17 cellular contexts compared by ENCODE assay signal in the genomic region with DNA sequence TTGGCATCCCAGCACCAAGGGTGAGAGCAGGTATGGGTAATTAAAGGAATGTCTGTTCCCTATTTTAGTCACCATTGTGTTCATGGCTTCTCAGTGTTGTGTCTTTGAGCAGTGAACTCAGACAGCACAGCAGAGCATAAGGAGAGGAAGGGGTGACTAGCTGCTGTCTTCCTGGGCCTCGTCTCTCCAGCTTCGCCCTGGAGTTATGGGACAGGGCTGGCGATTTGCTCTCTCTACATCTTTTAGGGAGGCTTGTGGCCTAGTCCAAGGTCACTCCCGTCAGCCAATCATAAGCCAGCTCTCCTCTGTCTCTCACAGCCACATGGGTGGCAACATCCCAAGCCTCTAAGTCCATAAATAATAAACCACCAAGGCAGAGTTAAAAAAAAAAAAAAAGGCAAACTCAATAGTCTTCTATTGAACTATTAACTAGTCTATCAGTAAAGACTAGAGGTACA. TPM values are rescaled to one million over a fixed set of nuclear protein-coding genes. Genes with fewer than 3 reads are reported as not detected.
A peak's percentile ranks its signal among the peaks of the same experiment; 100 is the strongest.
DNase-seq lines count a peak whose midpoint lies in the region; ATAC-seq and TF ChIP-seq lines count a peak whose summit lies in the region.
"Had no signal": no experiment of that assay in that cellular context is flagged by ENCODE, and none has a peak within 500 bp of the region (broad histone marks: within the 10 kb centered on the region; RNA-seq: fewer than 3 reads in every experiment).

No MANE protein-coding gene starts in this region.

- H3K27ac Mint-ChIP-seq in brain = peak overlapping the region in 3 of 5 experiments; percentile 21 to 60 (median 26)

- H3K9me3 ChIP-seq in BLaER1 (peaks cover 9% of the 10 kb centered on the region), hepatocyte (ENCODE audit: low read depth) (no peaks in the 10 kb centered on the region), stomach smooth muscle (ENCODE audit: control insufficient read depth in 2 of 2, low read length in 2 of 2) (no peaks in the 10 kb centered on the region)
- H3K9me3 ChIP-seq: Peyer's patch had no signal

- H3K79me2 ChIP-seq in hepatocyte = peaks cover 7% of the 10 kb centered on the region

- ATAC-seq in stimulated activated naive CD8-positive, alpha-beta T cell treated with anti-CD3 and anti-CD28 coated beads, Interleukin-15, Interleukin-2, amounts not matched to agents 100 U/mL and 50 U/mL, for 24 hours = no peak

- TF ChIP-seq CTCF in brain (conservative IDR thresholded peaks at IDR 0.05) (no peak), hepatocyte (IDR thresholded peaks at IDR 0.05; ENCODE audit: poor library complexity) (no peak)

- peaks cover 11% of the 10 kb centered on the region for H3K4me1 Mint-ChIP-seq in brain

- no peak for DNase-seq in hepatocyte (ENCODE audit: low spot score)
- no peak for DNase-seq in NCI-H524 (lab: John Stamatoyannopoulos, UW)
- no peak for DNase-seq in NCI-H1436 treated with DMSO at 0.1 percent for 48 hours (lab: John Stamatoyannopoulos, UW)
- DNase-seq in stimulated activated naive CD8-positive, alpha-beta T cell treated with anti-CD3 and anti-CD28 coated beads, Interleukin-15, Interleukin-2, amounts not matched to agents 100 U/mL and 50 U/mL, for 24 hours = no peak
- DNase-seq: ACHN, EL, GOT3, MM.1S, NCI-H1105, NCI-H187, NCI-H446, NCI-H82, Peyer's patch, SHP77 treated with DMSO at 0.1 percent for 48 hours had no signal

- H3K36me3 Mint-ChIP-seq in brain = peaks cover 5% of the 10 kb centered on the region

- H3K27me3 ChIP-seq in BLaER1 = no peaks in the 10 kb centered on the region
- H3K27me3 ChIP-seq in hepatocyte = no peaks in the 10 kb centered on the region
- H3K27me3 ChIP-seq in stomach smooth muscle (ENCODE audit: control insufficient read depth in 1 of 2, insufficient read depth in 2 of 2, low read length in 2 of 2) = no peaks in the 10 kb centered on the region
- H3K27me3 ChIP-seq: Peyer's patch had no signal

- H3K4me3 ChIP-seq in BLaER1 (no peak overlapping the region), hepatocyte (no peak overlapping the region), stomach smooth muscle (ENCODE audit: low read length in 2 of 2) (no peak overlapping the region)
- H3K4me3 ChIP-seq: Peyer's patch had no signal

- no peaks in the 10 kb centered on the region; the same call in 1 of the 2 replicates for H4K20me1 ChIP-seq in BLaER1
- no peaks in the 10 kb centered on the region for H4K20me1 ChIP-seq in hepatocyte (ENCODE audit: insufficient read depth, poor library complexity, severe bottlenecking)

- no peak overlapping the region for H3K9ac ChIP-seq in BLaER1
- H3K9ac ChIP-seq in stomach smooth muscle (ENCODE audit: low read length in 2 of 2) = no peak overlapping the region

- H3K36me3 ChIP-seq in BLaER1 (peaks cover 17% of the 10 kb centered on the region), hepatocyte (replicated peaks; ENCODE audit: insufficient read depth, low read depth) (no peaks in the 10 kb centered on the region), stomach smooth muscle (ENCODE audit: control insufficient read depth in 2 of 2, insufficient read depth in 2 of 2, low read length in 2 of 2) (peaks cover 12 to 14% of the 10 kb centered on the region in 2 donors)

- 96% methylated on average over 4 of the region's 4 CpGs for WGBS in hepatocyte (ENCODE audit: low lambda C conversion rate, missing lambda C conversion rate)

- no peak overlapping the region for H2AFZ ChIP-seq in hepatocyte

- H3K9me2 ChIP-seq in hepatocyte (replicated peaks; ENCODE audit: insufficient read depth) = no peaks in the 10 kb centered on the region

- H3K4me2 ChIP-seq in BLaER1 (peak overlapping the region; percentile 70), hepatocyte (no peak overlapping the region)

- peaks cover 0 to 6% (median 4%) of the 10 kb centered on the region in 5 experiments for H3K9me3 Mint-ChIP-seq in brain

- H3K4me3 Mint-ChIP-seq in brain = no peak overlapping the region

- H3K4me1 ChIP-seq in BLaER1 (peaks cover 76% of the 10 kb centered on the region), hepatocyte (ENCODE audit: insufficient read depth) (peaks cover 16% of the 10 kb centered on the region), stomach smooth muscle (ENCODE audit: control insufficient read depth, insufficient read depth, low read length) (peaks cover 17% of the 10 kb centered on the region)

- H3K27me3 Mint-ChIP-seq in brain = peaks cover 4% of the 10 kb centered on the region

- H3K27ac ChIP-seq in BLaER1 (no peak overlapping the region), hepatocyte (peak overlapping the region; percentile 93), stomach smooth muscle (ENCODE audit: low read length) (peak overlapping the region; percentile 46)

RNA-seq across cellular contexts. Expression of a gene that starts 7.3 kb away (rescaled TPM):
- polyA plus RNA-seq in brain (ENCODE audit: insufficient read depth, low read depth, low replicate concordance) (1,324 TPM), hepatocyte (2,777 and 2,850 TPM in 2 replicates)
- total RNA-seq in hepatocyte = 881 and 921 TPM in 2 replicates

RNA-seq across cellular contexts. Expression of a gene that starts 24.7 kb away (rescaled TPM):
- polyA plus RNA-seq in brain (ENCODE audit: insufficient read depth, low read depth, low replicate concordance) (not detected), hepatocyte (not detected in 2 replicates)
- not detected in 2 replicates for total RNA-seq in hepatocyte
- total RNA-seq: Peyer's patch had no signal

RNA-seq across cellular contexts. Expression of a gene that starts 58.4 kb away (rescaled TPM):
- polyA plus RNA-seq in brain (ENCODE audit: insufficient read depth, low read depth, low replicate concordance) = not detected
- 0.23 and 0.52 TPM in 2 replicates for total RNA-seq in hepatocyte
- polyA plus RNA-seq in hepatocyte = not detected in 2 replicates
- total RNA-seq: Peyer's patch had no signal
